ENCODE assay signal across 23 cellular contexts in genomic region chr7:116509982-116510579, GRCh38. TPM values are rescaled to one million over a fixed set of nuclear protein-coding genes. Genes with fewer than 3 reads are reported as not detected.
DNase-seq lines count a peak whose midpoint lies in the region; ATAC-seq, FAIRE-seq and TF ChIP-seq lines count a peak whose summit lies in the region.
"Had no signal": no experiment of that assay in that cellular context is flagged by ENCODE, and none has a peak within 500 bp of the region (broad histone marks: within the 10 kb centered on the region; RNA-seq: fewer than 3 reads in every experiment).

No MANE protein-coding gene starts in this region.

- no peak overlapping the region for H3K9ac ChIP-seq in DND-41 (ENCODE audit: low read depth, low read length)
- no peak overlapping the region for H3K9ac ChIP-seq in OCI-LY1 (ENCODE audit: low read length)
- H3K9ac ChIP-seq: BLaER1 had no signal

- peaks cover 21% of the 10 kb centered on the region for H3K4me1 ChIP-seq in DND-41 (ENCODE audit: insufficient read depth, low read length)
- peaks cover 14% of the 10 kb centered on the region for H3K4me1 ChIP-seq in OCI-LY1 (ENCODE audit: insufficient read depth, low read length, severe bottlenecking)
- no peaks in the 10 kb centered on the region for H3K4me1 ChIP-seq in adrenal gland (replicated peaks in 1 of 2)

- H3K4me3 ChIP-seq in DND-41 (ENCODE audit: low read depth in 1 of 2, low read length in 2 of 2) (no peak overlapping the region), OCI-LY1 (ENCODE audit: low read depth, low read length, poor library complexity, severe bottlenecking) (no peak overlapping the region), adrenal gland (no peak overlapping the region)
- H3K4me3 ChIP-seq: BLaER1 had no signal

- peaks cover 2% of the 10 kb centered on the region for H3K27me3 ChIP-seq in DND-41 (ENCODE audit: insufficient read depth, low read length, poor library complexity)
- H3K27me3 ChIP-seq in OCI-LY1 (ENCODE audit: insufficient read depth, low read length) = no peaks in the 10 kb centered on the region
- no peaks in the 10 kb centered on the region for H3K27me3 ChIP-seq in adrenal gland
- H3K27me3 ChIP-seq: BLaER1 had no signal

- no peaks in the 10 kb centered on the region for H3K9me2 ChIP-seq in OCI-LY1 (ENCODE audit: low read depth, low read length)

- H3K9me3 ChIP-seq in DND-41 (ENCODE audit: insufficient read depth, low read length, severe bottlenecking) (no peaks in the 10 kb centered on the region), OCI-LY1 (ENCODE audit: low read length) (no peaks in the 10 kb centered on the region), adrenal gland (replicated peaks in 1 of 3) (no peaks in the 10 kb centered on the region)
- H3K9me3 ChIP-seq: BLaER1, neutrophil had no signal

- DNase-seq in DND-41 = no peak
- peak; percentile 55 for DNase-seq in dermis blood vessel endothelial cell
- no peak for DNase-seq in osteocyte (ENCODE audit: extremely low spot score, unreplicated experiment)
- DNase-seq in GM12892 (ENCODE audit: insufficient read length) = no peak
- no peak for DNase-seq in adrenal gland
- DNase-seq in COLO829 (ENCODE audit: low spot score) = no peak
- DNase-seq: activated CD4-positive, CD25-positive, alpha-beta regulatory T cell treated with anti-CD3 and anti-CD28 coated beads, Interleukin-2, amount 50 U/mL, for 72 hours; activated CD8-positive, alpha-beta T cell treated with anti-CD3 and anti-CD28 coated beads, Interleukin-2, amount 10 ng/mL, durations not matched to agents 7 days and 5 days; activated gamma-delta T cell treated with Interleukin-2 at 50 U/mL for 16 hours; foreskin melanocyte; islet precursor cell; NCI-H1436 treated with DMSO at 0.1 percent for 48 hours; NCI-H510A treated with DMSO at 0.1 percent for 48 hours; NK-92 treated with Interleukin-12 subunit alpha and Interleukin-12 subunit beta, amount 100 ng/mL, for 24 hours; RPMI8226; stimulated activated CD4-positive, alpha-beta T cell treated with anti-CD3 and anti-CD28 coated beads, Interleukin-2, amount 100 ng/mL, for 48 hours; stimulated activated naive B cell treated with anti-CD40 and anti-IgM and Interleukin-4, amounts not matched to agents 10 μg/mL and 1 μg/mL and 100 μg/mL, for 72 hours had no signal

- no peak for FAIRE-seq in GM12892 (lab: Jason Lieb, UNC)

- H4K20me1 ChIP-seq in DND-41 (ENCODE audit: insufficient read depth, low read length) (no peaks in the 10 kb centered on the region), OCI-LY1 (ENCODE audit: insufficient read depth, low read length) (no peaks in the 10 kb centered on the region)
- H4K20me1 ChIP-seq: BLaER1 had no signal

- H3K4me3 Mint-ChIP-seq in osteocyte (ENCODE audit: unreplicated experiment) = no peak overlapping the region
- H3K4me3 Mint-ChIP-seq: activated CD8-positive, alpha-beta T cell treated with anti-CD3 and anti-CD28 coated beads, Interleukin-2, amount 10 ng/mL, durations not matched to agents 7 days and 5 days; dendritic cell treated with granulocyte-macrophage colony-stimulating factor and Interleukin-4, amounts not matched to agents 40 ng/mL and 50 ng/mL, for 4 days; stimulated activated naive B cell treated with anti-CD40 and anti-IgM and Interleukin-4, amounts not matched to agents 10 μg/mL and 1 μg/mL and 100 μg/mL, for 72 hours had no signal

- TF ChIP-seq POLR2A in GM12892 (IDR thresholded peaks at IDR 0.05; ENCODE audit: low read depth, low read length) = no peak
- TF ChIP-seq POLR2A in adrenal gland (IDR thresholded peaks at IDR 0.05) = no peak

- 0 out of 2 replicates have a peak overlapping the region, but pooled peaks have one; percentile 20 for H2AFZ ChIP-seq in DND-41 (ENCODE audit: low read depth, low read length)
- peak overlapping the region; percentile 23; the same call in 1 of the 2 replicates for H2AFZ ChIP-seq in OCI-LY1 (ENCODE audit: low read length)

- 83 to 89% (median 88%) methylated on average over 7 of the region's 7 CpGs for WGBS in adrenal gland, 4 donors

- H3K27ac Mint-ChIP-seq in osteocyte (ENCODE audit: unreplicated experiment) = peak overlapping the region; percentile 53
- H3K27ac Mint-ChIP-seq: activated CD8-positive, alpha-beta T cell treated with anti-CD3 and anti-CD28 coated beads, Interleukin-2, amount 10 ng/mL, durations not matched to agents 7 days and 5 days; dendritic cell treated with granulocyte-macrophage colony-stimulating factor and Interleukin-4, amounts not matched to agents 40 ng/mL and 50 ng/mL, for 4 days; memory B cell; stimulated activated naive B cell treated with anti-CD40 and anti-IgM and Interleukin-4, amounts not matched to agents 10 μg/mL and 1 μg/mL and 100 μg/mL, for 72 hours had no signal

- no peaks in the 10 kb centered on the region for H3K27me3 Mint-ChIP-seq in osteocyte (ENCODE audit: unreplicated experiment)
- H3K27me3 Mint-ChIP-seq: memory B cell had no signal

- H3K4me2 ChIP-seq in DND-41 (ENCODE audit: insufficient read depth, low read length) = no peak overlapping the region
- H3K4me2 ChIP-seq in OCI-LY1 (ENCODE audit: low read length) = no peak overlapping the region
- H3K4me2 ChIP-seq: BLaER1 had no signal

- H3K79me2 ChIP-seq in DND-41 (ENCODE audit: insufficient read depth, low read length) (no peaks in the 10 kb centered on the region), OCI-LY1 (ENCODE audit: insufficient read depth, low read length) (no peaks in the 10 kb centered on the region)

- H3K36me3 ChIP-seq in DND-41 (ENCODE audit: insufficient read depth, low read length) (no peaks in the 10 kb centered on the region), OCI-LY1 (ENCODE audit: insufficient read depth, low read length) (no peaks in the 10 kb centered on the region), adrenal gland (replicated peaks in 1 of 2) (no peaks in the 10 kb centered on the region)
- H3K36me3 ChIP-seq: BLaER1, neutrophil had no signal

- peaks cover 58% of the 10 kb centered on the region for H3K4me1 Mint-ChIP-seq in osteocyte (ENCODE audit: unreplicated experiment)

- H3F3A ChIP-seq in OCI-LY1 (ENCODE audit: insufficient read depth, low read length) = no peaks in the 10 kb centered on the region

- H3K9me3 Mint-ChIP-seq in osteocyte (ENCODE audit: unreplicated experiment) = no peaks in the 10 kb centered on the region
- H3K9me3 Mint-ChIP-seq: dendritic cell treated with granulocyte-macrophage colony-stimulating factor and Interleukin-4, amounts not matched to agents 40 ng/mL and 50 ng/mL, for 4 days; stimulated activated naive B cell treated with anti-CD40 and anti-IgM and Interleukin-4, amounts not matched to agents 10 μg/mL and 1 μg/mL and 100 μg/mL, for 72 hours had no signal

- TF ChIP-seq CTCF in DND-41 (IDR thresholded peaks at IDR 0.05; ENCODE audit: borderline replicate concordance, extremely low read depth, low read length, poor library complexity, severe bottlenecking) (no peak), OCI-LY1 (IDR thresholded peaks at IDR 0.05; ENCODE audit: low read length) (no peak), osteocyte (IDR thresholded peaks at IDR 0.05) (no peak), adrenal gland (IDR thresholded peaks at IDR 0.05) (no peak)

- intact Hi-C loops in adrenal gland (cut with DNase I) = no loop called here

- peaks cover 24% of the 10 kb centered on the region for H3K36me3 Mint-ChIP-seq in osteocyte (ENCODE audit: unreplicated experiment)
- H3K36me3 Mint-ChIP-seq: memory B cell had no signal

- ATAC-seq in DND-41 (ENCODE audit: insufficient read depth, low read depth) (no peak), GM21447 (IDR thresholded peaks at IDR 0.05; ENCODE audit: unreplicated experiment) (no peak)
- ATAC-seq: activated CD8-positive, alpha-beta T cell treated with anti-CD3 and anti-CD28 coated beads, Interleukin-2, amount 10 ng/mL, durations not matched to agents 7 days and 5 days; stimulated activated naive B cell treated with anti-CD40 and anti-IgM and Interleukin-4, amounts not matched to agents 10 μg/mL and 1 μg/mL and 100 μg/mL, for 72 hours had no signal

- no peak overlapping the region for H3K27ac ChIP-seq in DND-41 (ENCODE audit: low read length)
- no peak overlapping the region for H3K27ac ChIP-seq in OCI-LY1 (ENCODE audit: low read depth, low read length, poor library complexity, severe bottlenecking)
- no peak overlapping the region for H3K27ac ChIP-seq in adrenal gland
- H3K27ac ChIP-seq: BLaER1, neutrophil had no signal

RNA-seq across cellular contexts. Expression of gene CAV2, which starts 10.5 kb away (rescaled TPM):
- total RNA-seq in dermis blood vessel endothelial cell (247 and 291 TPM in 2 replicates), osteocyte (81.6 and 86.8 TPM in 2 replicates), adrenal gland (10 to 100 TPM; 10.7 to 29.1 (median 16.1) TPM)
- 5.5 TPM for polyA plus RNA-seq in GM12892 (2012; ENCODE audit: missing spikeins)
- 10 to 100 TPM in 2 of 3 donors, 1 to 10 TPM in 1; 9.8 to 37.0 (median 14.8) TPM for polyA plus RNA-seq in adrenal gland
- total RNA-seq: activated CD8-positive, alpha-beta T cell treated with anti-CD3 and anti-CD28 coated beads, Interleukin-2, amount 10 ng/mL, durations not matched to agents 7 days and 5 days had no signal

RNA-seq across cellular contexts. Expression of gene CAV1, which starts 14.8 kb away (rescaled TPM):
- 1,771 and 3,866 TPM in 2 replicates for total RNA-seq in dermis blood vessel endothelial cell
- total RNA-seq in osteocyte = 492 and 502 TPM in 2 replicates
- polyA plus RNA-seq in GM12892 (2012; ENCODE audit: missing spikeins) = 7.1 TPM
- total RNA-seq in adrenal gland = 10 to 100 TPM in 3 of 8 donors, 1 to 10 TPM in 5; 5.4 to 25.3 (median 9.2) TPM
- polyA plus RNA-seq in adrenal gland = 10 to 100 TPM in 1 of 3 donors, 1 to 10 TPM in 2; 4.0 to 35.4 (median 9.6) TPM
- total RNA-seq: activated CD8-positive, alpha-beta T cell treated with anti-CD3 and anti-CD28 coated beads, Interleukin-2, amount 10 ng/mL, durations not matched to agents 7 days and 5 days had no signal

Comparison
In these comparisons a context has a peak if more than half of its experiments do, and no peak if none do; other contexts are left out.
1. RNA of gene CAV1, which starts 14.8 kb away (total RNA-seq): 1,771 to 3,866 TPM in dermis blood vessel endothelial cell and 492 to 502 TPM in osteocyte; 5.4 to 25.3 TPM in adrenal gland; every median in the first group is over 10 times any median in the second.